ENCODE assay signal across 1 cellular context in genomic region chr13:77337159-77337558, GRCh38.
TF ChIP-seq lines count a peak whose summit lies in the region.

No MANE protein-coding gene starts in this region.

TF ChIP-seq in H1, 55 proteins besides CTCF, POLR2A, EP300 and RAD21:
- TF ChIP-seq RNF2 (IDR thresholded peaks at IDR 0.05; ENCODE audit: borderline replicate concordance, low read depth, low read length, missing control alignments, poor library complexity, severe bottlenecking) = no peak
- TF ChIP-seq POU5F1 (IDR thresholded peaks at IDR 0.05; ENCODE audit: low read depth, low read length) = no peak
- no peak for TF ChIP-seq BACH1 (IDR thresholded peaks at IDR 0.05; ENCODE audit: low read length)
- TF ChIP-seq SUZ12 (IDR thresholded peaks at IDR 0.05; ENCODE audit: low read length) = no peak
- no peak for TF ChIP-seq RFX5 (IDR thresholded peaks at IDR 0.05; ENCODE audit: borderline replicate concordance, low read depth, low read length)
- no peak for TF ChIP-seq TBP (IDR thresholded peaks at IDR 0.05; ENCODE audit: low read depth, low read length)
- TF ChIP-seq TEAD4 (IDR thresholded peaks at IDR 0.05; ENCODE audit: low read depth, low read length) = no peak
- TF ChIP-seq HDAC6 (IDR thresholded peaks at IDR 0.05; ENCODE audit: low read depth, low read length) = no peak
- TF ChIP-seq CHD2 (IDR thresholded peaks at IDR 0.05; ENCODE audit: low read length) = no peak
- no peak for TF ChIP-seq JUN (IDR thresholded peaks at IDR 0.05; ENCODE audit: low read depth, low read length)
TF ChIP-seq in H1: peak in this region for 0.
